11 cellular contexts compared by ENCODE assay signal in genomic region chr12:53298154-53298553, GRCh38. TPM values are rescaled to one million over a fixed set of nuclear protein-coding genes. Genes with fewer than 3 reads are reported as not detected.
DNase-seq lines count a peak whose midpoint lies in the region; ATAC-seq and TF ChIP-seq lines count a peak whose summit lies in the region.
"Had no signal": no experiment of that assay in that cellular context is flagged by ENCODE, and none has a peak within 500 bp of the region (broad histone marks: within the 10 kb centered on the region; RNA-seq: fewer than 3 reads in every experiment).

No MANE protein-coding gene starts in this region.

- H3K4me1 Mint-ChIP-seq in activated naive CD8-positive, alpha-beta T cell treated with anti-CD3 and anti-CD28 coated beads for 36 hours: peaks cover 62% of the 10 kb centered on the region

- TF ChIP-seq CTCF in lower lobe of right lung (IDR thresholded peaks at IDR 0.05): no peak

- intact Hi-C loops in lower lobe of right lung (cut with DNase I) (no loop called here), right cardiac atrium (cut with DNase I) (no loop called here)

- 51% methylated on average over 5 of the region's 5 CpGs for WGBS in right cardiac atrium

- peaks cover 6% of the 10 kb centered on the region for H3K36me3 ChIP-seq in ACC112 (ENCODE audit: insufficient read depth, low read length)
- H3K36me3 ChIP-seq in lower lobe of right lung: peaks cover 38% of the 10 kb centered on the region

- peaks cover 59% of the 10 kb centered on the region for H3K4me1 ChIP-seq in ACC112 (ENCODE audit: control insufficient read depth, insufficient read depth, low read length, unreplicated experiment)
- peaks cover 66% of the 10 kb centered on the region for H3K4me1 ChIP-seq in lower lobe of right lung
- no peaks in the 10 kb centered on the region for H3K4me1 ChIP-seq in right cardiac atrium (ENCODE audit: control insufficient read depth, insufficient read depth, low read length)

- H3K9me3 ChIP-seq in lower lobe of right lung (no peaks in the 10 kb centered on the region), right cardiac atrium (ENCODE audit: control insufficient read depth, low read length) (no peaks in the 10 kb centered on the region)

- peak overlapping the region; percentile 100 for H3K27ac ChIP-seq in ACC112 (ENCODE audit: low read depth, low read length)
- H3K27ac ChIP-seq in lower lobe of right lung: peak overlapping the region; percentile 92
- no peak overlapping the region for H3K27ac ChIP-seq in right cardiac atrium (ENCODE audit: low read length)

- peak overlapping the region; percentile 91 for H3K4me3 ChIP-seq in ACC112 (ENCODE audit: low read depth, low read length)
- H3K4me3 ChIP-seq in lower lobe of right lung: no peak overlapping the region
- no peak overlapping the region for H3K4me3 ChIP-seq in right cardiac atrium (ENCODE audit: low read length)

- DNase-seq in HCEC 1CT (peak; percentile 83), lower lobe of right lung (no peak), cerebellar cortex (ENCODE audit: low spot score) (no peak), right cardiac atrium (no peak), ureter (ENCODE audit: low spot score) (no peak)
- no peak for DNase-seq in activated naive CD8-positive, alpha-beta T cell treated with anti-CD3 and anti-CD28 coated beads for 36 hours
- DNase-seq: endodermal cell, NCI-H1092 had no signal

- no peak for ATAC-seq in lower lobe of right lung
- ATAC-seq in right cardiac atrium: no peak
- no peak for ATAC-seq in HG02884 (IDR thresholded peaks at IDR 0.05; ENCODE audit: unreplicated experiment)

- peaks cover 74% of the 10 kb centered on the region for H3K36me3 Mint-ChIP-seq in activated naive CD8-positive, alpha-beta T cell treated with anti-CD3 and anti-CD28 coated beads for 36 hours

- H3K27ac Mint-ChIP-seq in activated naive CD8-positive, alpha-beta T cell treated with anti-CD3 and anti-CD28 coated beads for 36 hours: peak overlapping the region; percentile 94

- peaks cover 52% of the 10 kb centered on the region for H3K79me2 ChIP-seq in ACC112 (ENCODE audit: control insufficient read depth, insufficient read depth, low read length, unreplicated experiment)

- no peaks in the 10 kb centered on the region for H3K27me3 Mint-ChIP-seq in activated naive CD8-positive, alpha-beta T cell treated with anti-CD3 and anti-CD28 coated beads for 36 hours

- H3K9me3 Mint-ChIP-seq in activated naive CD8-positive, alpha-beta T cell treated with anti-CD3 and anti-CD28 coated beads for 36 hours: no peaks in the 10 kb centered on the region
- H3K9me3 Mint-ChIP-seq: endodermal cell had no signal

- H2AFZ ChIP-seq in ACC112 (ENCODE audit: low read length, unreplicated experiment): no peak overlapping the region

- H3K27me3 ChIP-seq in ACC112 (ENCODE audit: insufficient read depth, low read length): no peaks in the 10 kb centered on the region
- no peaks in the 10 kb centered on the region for H3K27me3 ChIP-seq in lower lobe of right lung (ENCODE audit: low read depth)
- no peaks in the 10 kb centered on the region for H3K27me3 ChIP-seq in right cardiac atrium (ENCODE audit: control insufficient read depth, insufficient read depth)

- H3K4me3 Mint-ChIP-seq in activated naive CD8-positive, alpha-beta T cell treated with anti-CD3 and anti-CD28 coated beads for 36 hours: peak overlapping the region; percentile 25

RNA-seq across cellular contexts. Expression of gene MYG1, which starts 1.3 kb away (rescaled TPM):
- total RNA-seq in activated naive CD8-positive, alpha-beta T cell treated with anti-CD3 and anti-CD28 coated beads for 36 hours: 10 to 100 TPM; 73.4 to 79.7 TPM
- total RNA-seq in lower lobe of right lung (35.3 TPM), right cardiac atrium (10 to 100 TPM; 28.9 to 44.3 (median 38.1) TPM), ureter (50.0 TPM)
- polyA plus RNA-seq in right cardiac atrium: 37.3 TPM

RNA-seq across cellular contexts. Expression of gene PFDN5, which starts 2.8 kb away (rescaled TPM):
- total RNA-seq in activated naive CD8-positive, alpha-beta T cell treated with anti-CD3 and anti-CD28 coated beads for 36 hours: 100 to 1,000 TPM; 309 to 321 TPM
- total RNA-seq in lower lobe of right lung (474 TPM), right cardiac atrium (100 to 1,000 TPM; 355 to 443 (median 395) TPM), ureter (468 TPM)
- 764 TPM for polyA plus RNA-seq in right cardiac atrium

RNA-seq across cellular contexts. Expression of gene AAAS, which starts 23.3 kb away (rescaled TPM):
- 10 to 100 TPM; 79.9 to 86.4 TPM for total RNA-seq in activated naive CD8-positive, alpha-beta T cell treated with anti-CD3 and anti-CD28 coated beads for 36 hours
- 45.2 TPM for total RNA-seq in lower lobe of right lung
- total RNA-seq in right cardiac atrium: 10 to 100 TPM; 30.5 to 48.9 (median 40.0) TPM
- 31.3 TPM for polyA plus RNA-seq in right cardiac atrium
- total RNA-seq in ureter: 44.1 TPM

RNA-seq across cellular contexts. Expression of gene ESPL1, which starts 30.1 kb away (rescaled TPM):
- total RNA-seq in activated naive CD8-positive, alpha-beta T cell treated with anti-CD3 and anti-CD28 coated beads for 36 hours: 10 to 100 TPM; 66.3 to 67.7 TPM
- total RNA-seq in lower lobe of right lung (2.2 TPM), right cardiac atrium (1 to 10 TPM in 1 of 4 donors, under 1 TPM in 3; 0.23 to 1.2 (median 0.40) TPM), ureter (2.3 TPM)
- 0.11 TPM for polyA plus RNA-seq in right cardiac atrium

RNA-seq across cellular contexts. Expression of gene SP7, which starts 38.0 kb away (rescaled TPM):
- total RNA-seq in activated naive CD8-positive, alpha-beta T cell treated with anti-CD3 and anti-CD28 coated beads for 36 hours: not detected
- not detected for total RNA-seq in lower lobe of right lung
- total RNA-seq in right cardiac atrium: not detected
- not detected for polyA plus RNA-seq in right cardiac atrium
- total RNA-seq in ureter: not detected
- total RNA-seq: endodermal cell, subcutaneous adipose tissue had no signal
